ENCODE assay signal across 10 cellular contexts in genomic region chr6:5036309-5036708, GRCh38. TPM values are rescaled to one million over a fixed set of nuclear protein-coding genes. Genes with fewer than 3 reads are reported as not detected.
DNase-seq lines count a peak whose midpoint lies in the region; ATAC-seq, FAIRE-seq and TF ChIP-seq lines count a peak whose summit lies in the region.
"Had no signal": no experiment of that assay in that cellular context is flagged by ENCODE, and none has a peak within 500 bp of the region (broad histone marks: within the 10 kb centered on the region; RNA-seq: fewer than 3 reads in every experiment).

No MANE protein-coding gene starts in this region.

- in situ Hi-C loops in Panc1 (cut with HindIII; ENCODE audit: low pct_unique_long_range_greater_than_20kb, low sequenced_read_pairs): no loop called here

- no peaks in the 10 kb centered on the region for H3K36me3 ChIP-seq in Panc1 (ENCODE audit: control insufficient read depth, insufficient read depth, low read length)

- no peak for FAIRE-seq in GM19239 (lab: Jason Lieb, UNC)

- BruUV-seq in Panc1 (replicated peaks; lab: Mats Ljungman, UMichigan): no TSS peak

- ATAC-seq in Panc1: peak; percentile 72; the same call in 1 of the 2 replicates
- ATAC-seq in GM19467 (IDR thresholded peaks at IDR 0.05; ENCODE audit: unreplicated experiment): no peak
- no peak for ATAC-seq in left ventricle myocardium superior
- ATAC-seq: left cardiac atrium had no signal

- CTCF ChIA-PET in Panc1 (lab: Charles Lee): no interaction called here

- H3K4me1 ChIP-seq in Panc1 (ENCODE audit: control insufficient read depth, insufficient read depth, low read length): no peaks in the 10 kb centered on the region; the same call in 1 of the 2 replicates

- TF ChIP-seq CTCF in AG10803 (conservative IDR thresholded peaks at IDR 0.05; ENCODE audit: low read length): no peak
- no peak for TF ChIP-seq CTCF in Panc1 (IDR thresholded peaks at IDR 0.05)
- no peak for TF ChIP-seq CTCF in foreskin fibroblast (IDR thresholded peaks at IDR 0.05; ENCODE audit: low read depth, low read length)

- no peak overlapping the region for H3K27ac ChIP-seq in Panc1 (ENCODE audit: low read length)
- H3K27ac ChIP-seq: VCaP had no signal

- intact Hi-C loops in Panc1 (cut with micrococcal nuclease; ENCODE audit: unreplicated experiment): loop anchor here (10.0 kb wide), 1 partner anchor 582 kb away; no protein-coding TSS in a partner anchor
- intact Hi-C loops in left ventricle myocardium superior (cut with micrococcal nuclease): no loop called here

- DNase-seq in AG10803 (ENCODE audit: low read depth) (peak; percentile 31), HuH-7 (ENCODE audit: low spot score) (peak; percentile 21), Panc1 (ENCODE audit: low read depth, low spot score) (no peak), foreskin fibroblast (peak; percentile 29 to 78), GM19239 (ENCODE audit: insufficient read length, low spot score) (no peak), HK-2 (ENCODE audit: unreplicated experiment) (no peak), left ventricle myocardium superior (no peak)
- DNase-seq: left cardiac atrium had no signal

- no peaks in the 10 kb centered on the region for H3K9me3 ChIP-seq in Panc1 (ENCODE audit: control insufficient read depth, insufficient read depth, low read depth, low read length)

- H3K4me3 ChIP-seq in AG10803 (ENCODE audit: low read length) (no peak overlapping the region), Panc1 (ENCODE audit: low read depth in 2 of 2, low read length in 2 of 2) (no peak overlapping the region), foreskin fibroblast (ENCODE audit: low read depth in 1 of 2, low read length in 2 of 2) (no peak overlapping the region)

- POLR2A ChIA-PET in Panc1 (lab: Charles Lee): no interaction called here

- H3K27me3 ChIP-seq in Panc1 (ENCODE audit: control insufficient read depth, insufficient read depth, low read length): no peaks in the 10 kb centered on the region

RNA-seq across cellular contexts. Expression of gene RPP40, which starts 32.5 kb away (rescaled TPM):
- total RNA-seq in Panc1 (2021; ENCODE audit: unreplicated experiment): 25.9 TPM
- 16.4 TPM for polyA plus RNA-seq in Panc1 (2012; ENCODE audit: insufficient read length)
- 2.4 TPM for total RNA-seq in left ventricle myocardium superior

RNA-seq across cellular contexts. Expression of gene PPP1R3G, which starts 48.8 kb away (rescaled TPM):
- total RNA-seq in Panc1 (2021; ENCODE audit: unreplicated experiment): 0.44 TPM
- polyA plus RNA-seq in Panc1 (2012; ENCODE audit: insufficient read length): 0.94 TPM
- total RNA-seq in left ventricle myocardium superior: 13.9 TPM

Comparison
In these comparisons a context has a peak if more than half of its experiments do, and no peak if none do; other contexts are left out.
1. DNase-seq: peak in AG10803 (single experiment), HuH-7 (single experiment) and foreskin fibroblast (2 of 2); none in Panc1 (single experiment), GM19239 (single experiment), HK-2 (single experiment) and left ventricle myocardium superior (single experiment).
2. RNA of gene PPP1R3G, which starts 48.8 kb away (total RNA-seq): 13.9 TPM in left ventricle myocardium superior (single experiment); 0.44 TPM in Panc1 (single experiment); every median in the first group is over 10 times any median in the second.